ENCODE assay signal across 10 cellular contexts in genomic region chr1:229229137-229229720, GRCh38. TPM values are rescaled to one million over a fixed set of nuclear protein-coding genes. Genes with fewer than 3 reads are reported as not detected.
A peak's percentile ranks its signal among the peaks of the same experiment; 100 is the strongest.
DNase-seq lines count a peak whose midpoint lies in the region; ATAC-seq and TF ChIP-seq lines count a peak whose summit lies in the region.
"Had no signal": no experiment of that assay in that cellular context is flagged by ENCODE, and none has a peak within 500 bp of the region (broad histone marks: within the 10 kb centered on the region; RNA-seq: fewer than 3 reads in every experiment).

No MANE protein-coding gene starts in this region.

- H3K4me3 Mint-ChIP-seq in CD4-positive, CD25-positive, alpha-beta regulatory T cell, result no peak overlapping the region
- H3K4me3 Mint-ChIP-seq in nephron progenitor cell, result peak overlapping the region; percentile 74

- peak overlapping the region in 2 of 3 donors; percentile 19 to 56 for H3K27ac Mint-ChIP-seq in CD4-positive, CD25-positive, alpha-beta regulatory T cell
- H3K27ac Mint-ChIP-seq in nephron progenitor cell, result peak overlapping the region; percentile 97
- H3K27ac Mint-ChIP-seq: activated naive CD4-positive, alpha-beta T cell treated with anti-CD3 and anti-CD28 coated beads, Interleukin-2, amount 50 U/mL, for 72 hours had no signal

- TF ChIP-seq CTCF in esophagus squamous epithelium (IDR thresholded peaks at IDR 0.05) (no peak), nephron progenitor cell (IDR thresholded peaks at IDR 0.05) (no peak), WERI-Rb-1 (IDR thresholded peaks at IDR 0.05; ENCODE audit: low read depth, low read length) (no peak)

- H3K27ac ChIP-seq in CD4-positive, CD25-positive, alpha-beta regulatory T cell (ENCODE audit: insufficient read depth, low read length, poor library complexity, severe bottlenecking), result no peak overlapping the region
- H3K27ac ChIP-seq in esophagus squamous epithelium, result peak overlapping the region; percentile 67 to 86 (median 82)
- H3K27ac ChIP-seq in WERI-Rb-1, result no peak overlapping the region

- ATAC-seq in CD4-positive, CD25-positive, alpha-beta regulatory T cell (ENCODE audit: low read depth in 2 of 2), result no peak
- ATAC-seq in HG02571 (IDR thresholded peaks at IDR 0.05; ENCODE audit: unreplicated experiment) (no peak), HG03378 (IDR thresholded peaks at IDR 0.05; ENCODE audit: unreplicated experiment) (no peak)

- H3K36me3 Mint-ChIP-seq in CD4-positive, CD25-positive, alpha-beta regulatory T cell, result peaks cover 4% of the 10 kb centered on the region
- H3K36me3 Mint-ChIP-seq in nephron progenitor cell (ENCODE audit: low read depth), result no peaks in the 10 kb centered on the region
- H3K36me3 Mint-ChIP-seq: activated naive CD4-positive, alpha-beta T cell treated with anti-CD3 and anti-CD28 coated beads, Interleukin-2, amount 50 U/mL, for 72 hours had no signal

- H3K4me3 ChIP-seq in CD4-positive, CD25-positive, alpha-beta regulatory T cell (ENCODE audit: low read depth, low read length), result no peak overlapping the region
- H3K4me3 ChIP-seq in esophagus squamous epithelium (peak overlapping the region in 3 of 4 donors; percentile 7 to 46 (median 7)), WERI-Rb-1 (ENCODE audit: low read depth, low read length) (no peak overlapping the region)

- H3K9me3 ChIP-seq in CD4-positive, CD25-positive, alpha-beta regulatory T cell (ENCODE audit: control insufficient read depth in 2 of 2, low read length in 2 of 2), result no peaks in the 10 kb centered on the region
- H3K9me3 ChIP-seq in esophagus squamous epithelium (no peaks in the 10 kb centered on the region), WERI-Rb-1 (ENCODE audit: severe bottlenecking) (no peaks in the 10 kb centered on the region)

- WGBS in esophagus squamous epithelium, 2 donors, result 8 to 21% methylated on average over 7 of the region's 7 CpGs

- no peaks in the 10 kb centered on the region for H3K9me3 Mint-ChIP-seq in CD4-positive, CD25-positive, alpha-beta regulatory T cell
- no peaks in the 10 kb centered on the region for H3K9me3 Mint-ChIP-seq in nephron progenitor cell
- H3K9me3 Mint-ChIP-seq: activated naive CD4-positive, alpha-beta T cell treated with anti-CD3 and anti-CD28 coated beads, Interleukin-2, amount 50 U/mL, for 72 hours had no signal

- H3K4me1 ChIP-seq in CD4-positive, CD25-positive, alpha-beta regulatory T cell (ENCODE audit: control insufficient read depth, insufficient read depth, low read length, poor library complexity, severe bottlenecking), result peaks cover 4% of the 10 kb centered on the region
- peaks cover 26 to 67% (median 46%) of the 10 kb centered on the region in 3 donors for H3K4me1 ChIP-seq in esophagus squamous epithelium

- peaks cover 25% of the 10 kb centered on the region for H3K27me3 Mint-ChIP-seq in CD4-positive, CD25-positive, alpha-beta regulatory T cell
- no peaks in the 10 kb centered on the region for H3K27me3 Mint-ChIP-seq in nephron progenitor cell (ENCODE audit: low read depth, poor library complexity)

- intact Hi-C loops in esophagus squamous epithelium (cut with DNase I), result loop anchor here (5.0 kb wide), 1 partner anchor 492 kb away; the partner anchor contains the start of gene RHOU

- H3K4me1 Mint-ChIP-seq in CD4-positive, CD25-positive, alpha-beta regulatory T cell, result peaks cover 5 to 22% (median 12%) of the 10 kb centered on the region in 4 donors
- peaks cover 72% of the 10 kb centered on the region for H3K4me1 Mint-ChIP-seq in nephron progenitor cell

- TF ChIP-seq POLR2A in esophagus squamous epithelium (IDR thresholded peaks at IDR 0.05), result no peak

- peaks cover 6% of the 10 kb centered on the region for H3K27me3 ChIP-seq in CD4-positive, CD25-positive, alpha-beta regulatory T cell (ENCODE audit: control insufficient read depth, insufficient read depth, low read length)
- H3K27me3 ChIP-seq in esophagus squamous epithelium (no peaks in the 10 kb centered on the region), WERI-Rb-1 (ENCODE audit: insufficient read depth, low read depth, severe bottlenecking) (no peaks in the 10 kb centered on the region)

- no peak for DNase-seq in CD4-positive, CD25-positive, alpha-beta regulatory T cell
- DNase-seq in NCI-H526 (lab: John Stamatoyannopoulos, UW), result peak; percentile 20 to 39
- DNase-seq in esophagus squamous epithelium (lab: John Stamatoyannopoulos, UW), result no peak
- DNase-seq in nephron progenitor cell, result peak; percentile 20
- DNase-seq in NCI-H1048 (lab: John Stamatoyannopoulos, UW), result no peak
- no peak for DNase-seq in WERI-Rb-1
- DNase-seq: DND-41 had no signal

- H3K36me3 ChIP-seq in CD4-positive, CD25-positive, alpha-beta regulatory T cell (ENCODE audit: control insufficient read depth, insufficient read depth, low read length), result no peaks in the 10 kb centered on the region
- H3K36me3 ChIP-seq in esophagus squamous epithelium, result no peaks in the 10 kb centered on the region
- no peaks in the 10 kb centered on the region for H3K36me3 ChIP-seq in WERI-Rb-1

RNA-seq across cellular contexts. Expression of gene RAB4A, which starts 41.7 kb away (rescaled TPM):
- 33.4 TPM for total RNA-seq in CD4-positive, CD25-positive, alpha-beta regulatory T cell
- 10 to 100 TPM; 23.2 to 27.1 (median 24.3) TPM for polyA plus RNA-seq in CD4-positive, CD25-positive, alpha-beta regulatory T cell
- 10 to 100 TPM; 24.1 to 50.7 (median 43.0) TPM for total RNA-seq in esophagus squamous epithelium

Comparison
In these comparisons a context has a peak if more than half of its experiments do, and no peak if none do; other contexts are left out.
1. DNase-seq: peak in NCI-H526 (2 of 2) and nephron progenitor cell (single experiment); none in CD4-positive, CD25-positive, alpha-beta regulatory T cell (0 of 3), esophagus squamous epithelium (single experiment), NCI-H1048 (single experiment) and WERI-Rb-1 (single experiment).
2. H3K27ac ChIP-seq: peak in esophagus squamous epithelium (4 of 4); none in CD4-positive, CD25-positive, alpha-beta regulatory T cell (single experiment) and WERI-Rb-1 (single experiment).
3. H3K4me3 ChIP-seq: peak in esophagus squamous epithelium (3 of 4); none in CD4-positive, CD25-positive, alpha-beta regulatory T cell (single experiment) and WERI-Rb-1 (single experiment).